24 cellular contexts compared by ENCODE assay signal in the genomic region with DNA sequence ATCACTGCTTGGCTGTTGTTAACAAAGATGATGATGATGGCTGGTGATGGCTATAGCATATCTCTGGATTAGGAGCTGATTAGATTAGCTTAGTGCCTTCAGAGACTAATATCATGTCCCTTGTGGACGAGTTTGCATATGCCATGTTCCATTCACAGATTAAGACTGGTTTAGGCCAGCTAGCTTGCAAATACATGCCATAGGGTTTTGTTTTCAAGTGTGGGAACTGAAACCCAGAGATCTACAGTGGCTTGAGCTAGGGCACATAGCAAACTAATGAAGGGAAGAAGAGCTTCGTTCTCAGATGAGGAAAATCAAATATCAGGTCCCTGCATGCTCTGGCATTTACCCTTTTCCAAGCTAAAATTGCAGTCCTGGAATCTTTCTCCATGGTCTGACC.
A peak's percentile ranks its signal among the peaks of the same experiment; 100 is the strongest.
DNase-seq lines count a peak whose midpoint lies in the region; ATAC-seq, FAIRE-seq and TF ChIP-seq lines count a peak whose summit lies in the region.
"Had no signal": no experiment of that assay in that cellular context is flagged by ENCODE, and none has a peak within 500 bp of the region (broad histone marks: within the 10 kb centered on the region; RNA-seq: fewer than 3 reads in every experiment).

No MANE protein-coding gene starts in this region.

- H3K4me1 Mint-ChIP-seq in activated CD4-positive, alpha-beta T cell treated with anti-CD3 and anti-CD28 coated beads, Interleukin-2, amount 10 ng/mL, durations not matched to agents 24 days and 14 days, result no peaks in the 10 kb centered on the region
- H3K4me1 Mint-ChIP-seq: B cell; CD4-positive, CD25-positive, alpha-beta regulatory T cell had no signal

- WGBS in small intestine, 3 donors, result 34 to 65% (median 43%) methylated on average over 2 of the region's 2 CpGs

- H3K9me3 Mint-ChIP-seq in activated CD4-positive, alpha-beta T cell treated with anti-CD3 and anti-CD28 coated beads, Interleukin-2, amount 10 ng/mL, durations not matched to agents 24 days and 14 days, result no peaks in the 10 kb centered on the region
- H3K9me3 Mint-ChIP-seq: CD4-positive, CD25-positive, alpha-beta regulatory T cell; CD8-positive, alpha-beta T cell had no signal

- DNase-seq in D341Med (ENCODE audit: low spot score) (peak; percentile 32), NCI-H82 treated with DMSO at 0.1 percent for 48 hours (lab: John Stamatoyannopoulos, UW; ENCODE audit: unreplicated experiment) (peak; percentile 1), small intestine (no peak), brain microvascular endothelial cell (no peak), GM12892 (ENCODE audit: insufficient read length) (no peak)
- no peak for DNase-seq in activated CD4-positive, alpha-beta T cell treated with anti-CD3 and anti-CD28 coated beads, Interleukin-2, amount 10 ng/mL, durations not matched to agents 24 days and 14 days
- DNase-seq: Caco-2; CD4-positive, CD25-positive, alpha-beta regulatory T cell; CD8-positive, alpha-beta T cell; DMS 273 treated with DMSO at 0.1 percent for 48 hours; DMS79; GF-D8; GOT3; HFFc6 had no signal

- H3K27ac Mint-ChIP-seq in activated CD4-positive, alpha-beta T cell treated with anti-CD3 and anti-CD28 coated beads, Interleukin-2, amount 10 ng/mL, durations not matched to agents 24 days and 14 days, result no peak overlapping the region
- H3K27ac Mint-ChIP-seq: B cell; CD4-positive, CD25-positive, alpha-beta regulatory T cell; CD8-positive, alpha-beta T cell; HFFc6 had no signal

- H3K9me3 ChIP-seq in small intestine (ENCODE audit: control insufficient read depth, low read depth), result no peaks in the 10 kb centered on the region
- H3K9me3 ChIP-seq: BLaER1, Caco-2, HAP-1 had no signal

- in situ Hi-C loops in brain microvascular endothelial cell (cut with HindIII; ENCODE audit: low pct_ligation_motif_present, low sequenced_read_pairs), result no loop called here

- intact Hi-C loops in activated CD4-positive, alpha-beta T cell treated with anti-CD3 and anti-CD28 coated beads, Interleukin-2, amount 10 ng/mL, durations not matched to agents 24 days and 14 days (cut with micrococcal nuclease), result no loop called here

- FAIRE-seq in small intestine (lab: Jason Lieb, UNC) (no peak), GM12892 (lab: Jason Lieb, UNC) (no peak)
- FAIRE-seq: A204.1, GM19239, H54 had no signal

- ATAC-seq in GM18867 (IDR thresholded peaks at IDR 0.05; ENCODE audit: unreplicated experiment), result peak; percentile 62
- peak; percentile 46 for ATAC-seq in HG03469 (IDR thresholded peaks at IDR 0.05; ENCODE audit: unreplicated experiment)
- ATAC-seq: CD8-positive, alpha-beta T cell had no signal

- no peaks in the 10 kb centered on the region for H3K4me1 ChIP-seq in small intestine (ENCODE audit: control insufficient read depth in 2 of 2, insufficient read depth in 1 of 2, low read depth in 1 of 2, low read length in 1 of 2)
- H3K4me1 ChIP-seq: BLaER1, Caco-2, HAP-1 had no signal

- H3K27ac ChIP-seq in small intestine (ENCODE audit: low read depth in 1 of 2, low read length in 1 of 2), result no peak overlapping the region
- H3K27ac ChIP-seq in brain microvascular endothelial cell, result no peak overlapping the region
- H3K27ac ChIP-seq: 22Rv1, BLaER1, C4-2B had no signal

- no peak for TF ChIP-seq POLR2A in GM12892 (IDR thresholded peaks at IDR 0.05; ENCODE audit: low read depth, low read length)

- H3K27me3 ChIP-seq in small intestine (ENCODE audit: control insufficient read depth in 2 of 2, insufficient read depth in 2 of 2, low read length in 2 of 2) (no peaks in the 10 kb centered on the region), brain microvascular endothelial cell (replicated peaks) (no peaks in the 10 kb centered on the region)

- no peak for TF ChIP-seq CTCF in brain microvascular endothelial cell (IDR thresholded peaks at IDR 0.05; ENCODE audit: low read depth, low read length, missing control alignments)

- H3K36me3 Mint-ChIP-seq in activated CD4-positive, alpha-beta T cell treated with anti-CD3 and anti-CD28 coated beads, Interleukin-2, amount 10 ng/mL, durations not matched to agents 24 days and 14 days (ENCODE audit: low read depth), result no peaks in the 10 kb centered on the region
- H3K36me3 Mint-ChIP-seq: CD4-positive, CD25-positive, alpha-beta regulatory T cell; CD8-positive, alpha-beta T cell had no signal

- no peak overlapping the region for H3K4me3 ChIP-seq in small intestine (ENCODE audit: low read depth in 1 of 2, low read length in 2 of 2)
- no peak overlapping the region for H3K4me3 ChIP-seq in brain microvascular endothelial cell (ENCODE audit: low read depth, low read length)
- H3K4me3 ChIP-seq: BLaER1, HAP-1 had no signal

- H3K27me3 Mint-ChIP-seq in activated CD4-positive, alpha-beta T cell treated with anti-CD3 and anti-CD28 coated beads, Interleukin-2, amount 10 ng/mL, durations not matched to agents 24 days and 14 days, result no peaks in the 10 kb centered on the region
- H3K27me3 Mint-ChIP-seq: B cell had no signal

- H3K36me3 ChIP-seq in small intestine (ENCODE audit: control insufficient read depth in 2 of 2, insufficient read depth in 2 of 2, low read length in 2 of 2), result no peaks in the 10 kb centered on the region
- H3K36me3 ChIP-seq in brain microvascular endothelial cell (replicated peaks), result no peaks in the 10 kb centered on the region
- H3K36me3 ChIP-seq: BLaER1, HAP-1 had no signal

- H3K4me3 Mint-ChIP-seq in activated CD4-positive, alpha-beta T cell treated with anti-CD3 and anti-CD28 coated beads, Interleukin-2, amount 10 ng/mL, durations not matched to agents 24 days and 14 days, result no peak overlapping the region
- H3K4me3 Mint-ChIP-seq: B cell; CD4-positive, CD25-positive, alpha-beta regulatory T cell; CD8-positive, alpha-beta T cell; HFFc6 had no signal

Comparison
In these comparisons a context has a peak if more than half of its experiments do, and no peak if none do; other contexts are left out.
1. DNase-seq: peak in D341Med (single experiment) and NCI-H82 treated with DMSO at 0.1 percent for 48 hours (single experiment); none in small intestine (single experiment), activated CD4-positive, alpha-beta T cell treated with anti-CD3 and anti-CD28 coated beads, Interleukin-2, amount 10 ng/mL, durations not matched to agents 24 days and 14 days (single experiment), brain microvascular endothelial cell (single experiment) and GM12892 (single experiment).